25 cellular contexts compared by ENCODE assay signal in the genomic region with DNA sequence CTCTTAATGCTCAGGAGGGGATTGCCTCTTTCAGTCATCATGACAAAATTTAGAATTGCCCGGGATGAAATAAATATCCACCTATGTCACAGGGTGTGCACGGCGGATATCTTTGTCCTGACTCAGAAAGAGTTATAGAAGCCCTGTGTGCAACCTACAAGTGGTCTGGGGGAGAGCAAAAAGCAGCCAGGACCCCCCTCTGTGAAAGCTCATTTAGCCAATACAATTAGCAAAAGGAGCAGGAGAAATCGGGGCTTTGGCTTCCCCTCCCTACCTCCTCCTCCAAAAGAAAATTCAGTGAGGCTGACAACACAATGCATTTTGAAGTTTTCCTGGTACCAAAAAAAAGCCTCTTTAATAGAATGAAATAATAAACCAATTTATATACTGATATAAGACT. TPM values are rescaled to one million over a fixed set of nuclear protein-coding genes. Genes with fewer than 3 reads are reported as not detected.
DNase-seq lines count a peak whose midpoint lies in the region; TF ChIP-seq lines count a peak whose summit lies in the region.
"Had no signal": no experiment of that assay in that cellular context is flagged by ENCODE, and none has a peak within 500 bp of the region (broad histone marks: within the 10 kb centered on the region; RNA-seq: fewer than 3 reads in every experiment).

No MANE protein-coding gene starts in this region.

- no peak overlapping the region for H3K4me3 Mint-ChIP-seq in endodermal cell
- no peak overlapping the region for H3K4me3 Mint-ChIP-seq in progenitor cell of endocrine pancreas (ENCODE audit: low read depth)
- no peak overlapping the region for H3K4me3 Mint-ChIP-seq in T-helper 2 cell treated with Interferon-gamma antibody and Interleukin-4, amounts not matched to agents 5 μg/mL and 100 μg/mL, for 36 hours
- H3K4me3 Mint-ChIP-seq: CD4-positive, alpha-beta memory T cell had no signal

- peaks cover 49% of the 10 kb centered on the region for H3K27me3 ChIP-seq in endodermal cell (ENCODE audit: control insufficient read depth, insufficient read depth, low read length, poor library complexity, severe bottlenecking)

- TF ChIP-seq CTCF in endodermal cell (conservative IDR thresholded peaks at IDR 0.05), result no peak
- TF ChIP-seq CTCF in progenitor cell of endocrine pancreas (IDR thresholded peaks at IDR 0.05; ENCODE audit: unreplicated experiment), result no peak

- no peak overlapping the region for H3K4me3 ChIP-seq in endodermal cell (ENCODE audit: low read length)
- H3K4me3 ChIP-seq: PC-9, SJSA1 had no signal

- H3K9me3 Mint-ChIP-seq in endodermal cell (no peaks in the 10 kb centered on the region), progenitor cell of endocrine pancreas (ENCODE audit: low read depth) (no peaks in the 10 kb centered on the region)
- H3K9me3 Mint-ChIP-seq in T-helper 2 cell treated with Interferon-gamma antibody and Interleukin-4, amounts not matched to agents 5 μg/mL and 100 μg/mL, for 36 hours, result no peaks in the 10 kb centered on the region

- H3K36me3 ChIP-seq in endodermal cell (ENCODE audit: control insufficient read depth, insufficient read depth, low read length), result peaks cover 49% of the 10 kb centered on the region
- H3K36me3 ChIP-seq: SJSA1 had no signal

- no peak overlapping the region for H3K27ac Mint-ChIP-seq in endodermal cell
- peak overlapping the region; percentile 95 for H3K27ac Mint-ChIP-seq in progenitor cell of endocrine pancreas
- no peak overlapping the region for H3K27ac Mint-ChIP-seq in T-helper 2 cell treated with Interferon-gamma antibody and Interleukin-4, amounts not matched to agents 5 μg/mL and 100 μg/mL, for 36 hours
- H3K27ac Mint-ChIP-seq: CD4-positive, alpha-beta memory T cell had no signal

- H3K4me1 ChIP-seq in endodermal cell (ENCODE audit: control insufficient read depth, insufficient read depth, low read length), result peaks cover 36% of the 10 kb centered on the region
- H3K4me1 ChIP-seq: Caco-2, SJSA1 had no signal

- DNase-seq in NCI-H82 (lab: John Stamatoyannopoulos, UW) (peak; percentile 25), NCI-H82 treated with DMSO at 0.1 percent for 48 hours (lab: John Stamatoyannopoulos, UW; ENCODE audit: unreplicated experiment) (no peak), NCI-H146 (lab: John Stamatoyannopoulos, UW) (peak; percentile 65), endodermal cell (peak; percentile 57), progenitor cell of endocrine pancreas (ENCODE audit: low spot score, unreplicated experiment) (no peak), dedifferentiated amniotic fluid mesenchymal stem cell (ENCODE audit: extremely low spot score) (no peak)
- no peak for DNase-seq in T-helper 2 cell treated with Interferon-gamma antibody and Interleukin-4, amounts not matched to agents 5 μg/mL and 100 μg/mL, for 36 hours (ENCODE audit: low spot score)
- DNase-seq: C1 segment of cervical spinal cord; Caco-2; CD4-positive, alpha-beta memory T cell; EL; GF-D8; NCI-H1048; NCI-H1436; NCI-H2029; NCI-H2171 treated with DMSO at 0.1 percent for 48 hours; NCI-H446; NCI-H524 treated with DMSO at 0.1 percent for 48 hours; PC-9; Right ventricle myocardium superior; RPMI8226; T-helper 2 cell had no signal

- no peak overlapping the region for H3K27ac ChIP-seq in endodermal cell (ENCODE audit: low read depth, low read length)
- H3K27ac ChIP-seq: HL-60, PC-9, SJSA1 had no signal

- no peak overlapping the region for H3K9ac ChIP-seq in endodermal cell (ENCODE audit: extremely low read depth, low read length, poor library complexity, severe bottlenecking)

- H3K4me1 Mint-ChIP-seq in endodermal cell (peaks cover 88% of the 10 kb centered on the region), progenitor cell of endocrine pancreas (ENCODE audit: low read depth) (peaks cover 79% of the 10 kb centered on the region)
- H3K4me1 Mint-ChIP-seq in T-helper 2 cell treated with Interferon-gamma antibody and Interleukin-4, amounts not matched to agents 5 μg/mL and 100 μg/mL, for 36 hours (ENCODE audit: low read depth), result no peaks in the 10 kb centered on the region
- H3K4me1 Mint-ChIP-seq: CD4-positive, alpha-beta memory T cell had no signal

- H3K36me3 Mint-ChIP-seq in endodermal cell (ENCODE audit: low read depth) (peaks cover 42% of the 10 kb centered on the region), progenitor cell of endocrine pancreas (ENCODE audit: insufficient read depth) (peaks cover 41% of the 10 kb centered on the region)
- H3K36me3 Mint-ChIP-seq in T-helper 2 cell treated with Interferon-gamma antibody and Interleukin-4, amounts not matched to agents 5 μg/mL and 100 μg/mL, for 36 hours (ENCODE audit: low read depth), result no peaks in the 10 kb centered on the region
- H3K36me3 Mint-ChIP-seq: CD4-positive, alpha-beta memory T cell had no signal

- 9 to 16% methylated on average over 3 to 4 of the region's 4 CpGs for WGBS in endodermal cell (ENCODE audit: insufficient coverage in 1 of 2, insufficient read length in 1 of 2), 2 experiments

- no peaks in the 10 kb centered on the region for H3K9me3 ChIP-seq in endodermal cell (ENCODE audit: control insufficient read depth, low read length)
- H3K9me3 ChIP-seq: Caco-2, SJSA1 had no signal

- peaks cover 75% of the 10 kb centered on the region for H3K27me3 Mint-ChIP-seq in endodermal cell (ENCODE audit: insufficient read depth)
- no peaks in the 10 kb centered on the region for H3K27me3 Mint-ChIP-seq in progenitor cell of endocrine pancreas
- peaks cover 80% of the 10 kb centered on the region for H3K27me3 Mint-ChIP-seq in T-helper 2 cell treated with Interferon-gamma antibody and Interleukin-4, amounts not matched to agents 5 μg/mL and 100 μg/mL, for 36 hours (ENCODE audit: low read depth)

RNA-seq across cellular contexts. Expression of gene FOXA2, which starts 21.8 kb away (rescaled TPM):
- total RNA-seq in endodermal cell (100 to 1,000 TPM in 1 of 2 donors, 10 to 100 TPM in 1; 86.7 to 123 TPM), progenitor cell of endocrine pancreas (124 and 141 TPM in 2 replicates)
- 19.1 TPM for polyA plus RNA-seq in endodermal cell (2013, experiment 1 of 2)
- polyA plus RNA-seq in endodermal cell (2013, experiment 2 of 2), result 21.7 TPM
- total RNA-seq: A673; CD4-positive, alpha-beta memory T cell; PC-9; Right ventricle myocardium superior had no signal
- polyA plus RNA-seq: CD4-positive, alpha-beta memory T cell had no signal

Comparison
In these comparisons a context has a peak if more than half of its experiments do, and no peak if none do; other contexts are left out.
1. DNase-seq: peak in NCI-H82 (single experiment), NCI-H146 (single experiment) and endodermal cell (single experiment); none in NCI-H82 treated with DMSO at 0.1 percent for 48 hours (single experiment), progenitor cell of endocrine pancreas (single experiment), T-helper 2 cell treated with Interferon-gamma antibody and Interleukin-4, amounts not matched to agents 5 μg/mL and 100 μg/mL, for 36 hours (single experiment) and dedifferentiated amniotic fluid mesenchymal stem cell (single experiment).